In the genomic region with DNA sequence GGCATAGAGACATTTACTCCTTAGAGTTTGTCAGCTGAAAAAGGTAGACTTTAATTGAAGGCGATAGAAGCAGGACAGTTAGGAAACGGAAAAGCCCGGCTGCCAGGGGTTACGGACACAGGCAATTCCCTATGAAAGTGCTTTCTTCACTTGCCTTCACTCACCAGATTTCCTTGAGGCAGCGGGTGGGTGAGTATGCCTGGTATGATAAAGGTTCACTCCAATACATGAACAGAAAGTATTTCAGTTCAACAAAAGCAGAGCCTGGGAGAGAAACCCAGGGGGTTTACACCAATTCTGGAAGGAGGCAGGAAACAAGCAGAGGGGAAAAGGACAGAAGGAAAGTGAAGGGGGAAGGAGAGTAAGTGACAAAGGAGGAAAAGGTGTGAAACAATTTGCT, we compare ENCODE assay signal across 23 cellular contexts.
"Had no signal": no experiment of that assay in that cellular context is flagged by ENCODE, and none has a peak within 500 bp of the region (broad histone marks: within the 10 kb centered on the region; RNA-seq: fewer than 3 reads in every experiment).

No MANE protein-coding gene starts in this region.

- H3K36me3 ChIP-seq: esophagus squamous epithelium, tibial artery, uterus had no signal

- H3K36me3 Mint-ChIP-seq: activated naive CD4-positive, alpha-beta T cell treated with anti-CD3 and anti-CD28 coated beads, Interleukin-2, amount 10 ng/mL, durations not matched to agents 7 days and 5 days; naive thymus-derived CD8-positive, alpha-beta T cell had no signal

- H3K27ac ChIP-seq: tibial artery, uterus had no signal

- ATAC-seq: activated naive CD8-positive, alpha-beta T cell treated with anti-CD3 and anti-CD28 coated beads, Interleukin-2, amount 50 U/mL, for 24 hours; left cardiac atrium; naive thymus-derived CD8-positive, alpha-beta T cell had no signal

- H3K4me1 ChIP-seq: tibial artery, uterus had no signal

- H3K4me1 Mint-ChIP-seq: activated naive CD4-positive, alpha-beta T cell treated with anti-CD3 and anti-CD28 coated beads, Interleukin-2, amount 10 ng/mL, durations not matched to agents 7 days and 5 days; activated naive CD8-positive, alpha-beta T cell treated with anti-CD3 and anti-CD28 coated beads, Interleukin-2, amount 50 U/mL, for 24 hours; central memory CD8-positive, alpha-beta T cell; naive thymus-derived CD8-positive, alpha-beta T cell had no signal

- H3K27me3 ChIP-seq: tibial artery, uterus had no signal

- DNase-seq: activated CD4-positive, alpha-beta T cell treated with anti-CD3 and anti-CD28 coated beads, Interleukin-2, amount 50 U/mL, for 1 hour; activated CD4-positive, CD25-positive, alpha-beta regulatory T cell treated with anti-CD3 and anti-CD28 coated beads, Interleukin-2, amount 50 U/mL, for 72 hours; activated CD8-positive, alpha-beta memory T cell treated with anti-CD3 and anti-CD28 coated beads, Interleukin-2, amount 50 U/mL, for 48 hours; activated effector memory CD4-positive, alpha-beta T cell treated with Interleukin-2 at 50 U/mL for 16 hours; activated naive CD4-positive, alpha-beta T cell treated with anti-CD3 and anti-CD28 coated beads, Interleukin-2, amount 10 ng/mL, durations not matched to agents 7 days and 5 days; activated naive CD8-positive, alpha-beta T cell treated with anti-CD3 and anti-CD28 coated beads, Interleukin-2, amount 50 U/mL, for 24 hours; activated T-cell treated with anti-CD3 and anti-CD28 coated beads, Interleukin-2, amount 50 U/mL, for 48 hours; anterior cingulate cortex; cortex of kidney; effector CD4-positive, alpha-beta T cell; esophagus squamous epithelium; left cardiac atrium; naive thymus-derived CD8-positive, alpha-beta T cell; occipital lobe; posterior cingulate gyrus; stimulated activated CD4-positive, alpha-beta T cell treated with anti-CD3 and anti-CD28 coated beads, Interleukin-12 subunit alpha, Interleukin-12 subunit beta, amount 100 ng/mL, for 4 hours; stimulated activated CD4-positive, alpha-beta T cell treated with anti-CD3 and anti-CD28 coated beads, Interleukin-1b, Interleukin-23, amount 100 ng/mL, for 48 hours; stimulated activated naive CD4-positive, alpha-beta T cell treated with Interleukin-2 at 50 U/mL for 16 hours; T-helper 1 cell; T1000; tibial artery; uterus had no signal

- H3K9me3 Mint-ChIP-seq: activated naive CD4-positive, alpha-beta T cell treated with anti-CD3 and anti-CD28 coated beads, Interleukin-2, amount 10 ng/mL, durations not matched to agents 7 days and 5 days; activated naive CD8-positive, alpha-beta T cell treated with anti-CD3 and anti-CD28 coated beads, Interleukin-2, amount 50 U/mL, for 24 hours; central memory CD8-positive, alpha-beta T cell; naive thymus-derived CD8-positive, alpha-beta T cell had no signal

- H3K27ac Mint-ChIP-seq: activated naive CD4-positive, alpha-beta T cell treated with anti-CD3 and anti-CD28 coated beads, Interleukin-2, amount 10 ng/mL, durations not matched to agents 7 days and 5 days; activated naive CD8-positive, alpha-beta T cell treated with anti-CD3 and anti-CD28 coated beads, Interleukin-2, amount 50 U/mL, for 24 hours; naive thymus-derived CD8-positive, alpha-beta T cell had no signal

- H3K9me3 ChIP-seq: esophagus squamous epithelium, tibial artery, uterus had no signal

- H3K4me3 Mint-ChIP-seq: activated naive CD4-positive, alpha-beta T cell treated with anti-CD3 and anti-CD28 coated beads, Interleukin-2, amount 10 ng/mL, durations not matched to agents 7 days and 5 days; activated naive CD8-positive, alpha-beta T cell treated with anti-CD3 and anti-CD28 coated beads, Interleukin-2, amount 50 U/mL, for 24 hours; central memory CD8-positive, alpha-beta T cell; naive thymus-derived CD8-positive, alpha-beta T cell had no signal

- H3K4me3 ChIP-seq: esophagus squamous epithelium, tibial artery, uterus had no signal
